In the genomic region with DNA sequence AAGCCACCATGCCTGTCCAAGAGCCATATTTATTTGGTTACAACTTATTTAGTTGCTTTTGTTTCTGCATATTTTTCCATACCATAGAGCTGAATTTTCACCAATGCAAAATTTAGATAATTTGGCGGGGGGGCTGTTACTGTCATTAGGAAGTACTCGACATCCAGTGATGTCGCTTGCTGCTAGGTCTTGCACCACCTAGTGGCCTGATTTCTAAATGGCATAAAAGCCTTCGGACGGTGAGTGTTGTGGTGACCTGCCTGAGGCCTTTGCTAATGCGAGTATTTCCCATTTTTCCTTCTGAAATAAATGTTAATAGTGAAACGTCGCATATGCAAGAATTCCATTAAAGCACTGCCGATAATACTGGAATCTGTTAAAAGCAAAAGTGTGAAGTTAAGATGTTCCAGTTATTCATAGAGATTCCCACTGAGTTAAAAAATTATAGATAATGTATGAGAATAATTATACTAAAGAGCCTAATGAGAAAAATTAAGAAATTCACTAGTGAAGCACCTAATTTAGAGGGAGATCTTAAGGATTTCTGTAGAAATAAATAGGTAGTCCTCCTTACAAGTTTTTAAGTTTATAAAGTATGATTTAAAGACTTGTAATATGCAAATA, we compare ENCODE assay signal across 8 cellular contexts.
A peak's percentile ranks its signal among the peaks of the same experiment; 100 is the strongest.
DNase-seq lines count a peak whose midpoint lies in the region; ATAC-seq and TF ChIP-seq lines count a peak whose summit lies in the region.

No MANE protein-coding gene starts in this region.

- H3K27me3 ChIP-seq in right atrium auricular region, result no peaks in the 10 kb centered on the region

- peak; percentile 46 for DNase-seq in HT1080 (ENCODE audit: low read depth)
- peak; percentile 68 for DNase-seq in RPMI8226
- DNase-seq in activated naive CD4-positive, alpha-beta T cell treated with anti-CD3 and anti-CD28 coated beads, Interleukin-2, amount 50 U/mL, for 72 hours (ENCODE audit: low spot score in 2 of 2), result peak in 1 of 2 donors; percentile 61
- DNase-seq in right atrium auricular region (ENCODE audit: low spot score), result no peak
- DNase-seq in stimulated activated CD4-positive, alpha-beta T cell treated with anti-CD3 and anti-CD28 coated beads, Interleukin-15, amount 100 ng/mL, for 1 hour (ENCODE audit: low read depth in 1 of 2, low spot score in 1 of 2), result peak; percentile 5 to 14
- no peak for DNase-seq in NCI-H1048 (lab: John Stamatoyannopoulos, UW)

- no peaks in the 10 kb centered on the region for H3K36me3 Mint-ChIP-seq in activated naive CD4-positive, alpha-beta T cell treated with anti-CD3 and anti-CD28 coated beads, Interleukin-2, amount 50 U/mL, for 72 hours

- no peaks in the 10 kb centered on the region for H3K9me3 ChIP-seq in right atrium auricular region

- peak; percentile 99 for TF ChIP-seq CTCF in C4-2B (conservative IDR thresholded peaks at IDR 0.05)
- peak; percentile 70 to 76 for TF ChIP-seq CTCF in right atrium auricular region (IDR thresholded peaks at IDR 0.05)

- peak; percentile 73 for ATAC-seq in GM18909 (IDR thresholded peaks at IDR 0.05; ENCODE audit: poor library complexity, unreplicated experiment)
- peak; percentile 72 for ATAC-seq in activated naive CD4-positive, alpha-beta T cell treated with anti-CD3 and anti-CD28 coated beads, Interleukin-2, amount 50 U/mL, for 72 hours

- peak overlapping the region in 1 of 2 donors; percentile 50 for H3K27ac Mint-ChIP-seq in activated naive CD4-positive, alpha-beta T cell treated with anti-CD3 and anti-CD28 coated beads, Interleukin-2, amount 50 U/mL, for 72 hours

- H3K27ac ChIP-seq in C4-2B (no peak overlapping the region), right atrium auricular region (no peak overlapping the region)

- peaks cover 42% of the 10 kb centered on the region for H3K36me3 ChIP-seq in right atrium auricular region

- no peak overlapping the region for H3K4me3 ChIP-seq in right atrium auricular region

- no peaks in the 10 kb centered on the region for H3K4me1 ChIP-seq in right atrium auricular region

- no peaks in the 10 kb centered on the region for H3K9me3 Mint-ChIP-seq in activated naive CD4-positive, alpha-beta T cell treated with anti-CD3 and anti-CD28 coated beads, Interleukin-2, amount 50 U/mL, for 72 hours

Comparison
In these comparisons a context has a peak if more than half of its experiments do, and no peak if none do; other contexts are left out.
1. DNase-seq: peak in HT1080 (single experiment), RPMI8226 (single experiment) and stimulated activated CD4-positive, alpha-beta T cell treated with anti-CD3 and anti-CD28 coated beads, Interleukin-15, amount 100 ng/mL, for 1 hour (2 of 2); none in right atrium auricular region (single experiment) and NCI-H1048 (single experiment).